ENCODE assay signal across 22 cellular contexts in genomic region chr20:22429175-22430153, GRCh38.
"Had no signal": no experiment of that assay in that cellular context is flagged by ENCODE, and none has a peak within 500 bp of the region (broad histone marks: within the 10 kb centered on the region; RNA-seq: fewer than 3 reads in every experiment).

No MANE protein-coding gene starts in this region.

- DNase-seq: activated CD4-positive, alpha-beta T cell treated with anti-CD3 and anti-CD28 coated beads for 1 hour; activated CD4-positive, alpha-beta T cell treated with anti-CD3 and anti-CD28 coated beads, Interleukin-2, amount 50 U/mL, for 4 hours; activated naive CD4-positive, alpha-beta T cell treated with Interleukin-2 at 50 U/mL for 16 hours; anterior cingulate cortex; effector memory CD4-positive, alpha-beta T cell; foreskin melanocyte; heart left ventricle; left cardiac atrium; naive B cell; nucleus accumbens; posterior cingulate gyrus; small intestine; stimulated activated CD4-positive, alpha-beta T cell treated with anti-CD3 and anti-CD28 coated beads, Interleukin-4, amount 100 ng/mL, for 4 hours; stimulated activated CD8-positive, alpha-beta memory T cell treated with anti-CD3 and anti-CD28 coated beads, Interleukin-4, amount 100 ng/mL, for 48 hours; stimulated activated naive CD8-positive, alpha-beta T cell treated with anti-CD3 and anti-CD28 coated beads, Interleukin-15, Interleukin-2, amounts not matched to agents 100 U/mL and 50 U/mL, for 24 hours; T-helper 1 cell; T1000 had no signal

- H3K36me3 Mint-ChIP-seq: naive B cell, type B pancreatic cell had no signal

- H3K27ac Mint-ChIP-seq: activated T-helper 17 cell treated with anti-CD3 and anti-CD28 coated beads, Interleukin-2, amount 50 U/mL, for 72 hours; dendritic cell treated with granulocyte-macrophage colony-stimulating factor and Interleukin-4, amounts not matched to agents 40 ng/mL and 50 ng/mL, for 4 days; naive B cell; type B pancreatic cell had no signal

- ATAC-seq: activated T-helper 17 cell treated with anti-CD3 and anti-CD28 coated beads, Interleukin-2, amount 50 U/mL, for 72 hours; heart left ventricle; stimulated activated naive CD8-positive, alpha-beta T cell treated with anti-CD3 and anti-CD28 coated beads, Interleukin-15, Interleukin-2, amounts not matched to agents 100 U/mL and 50 U/mL, for 24 hours had no signal

- H3K4me1 ChIP-seq: breast epithelium, heart left ventricle had no signal

- H3K36me3 ChIP-seq: breast epithelium, heart left ventricle had no signal

- H3K4me3 ChIP-seq: breast epithelium, heart left ventricle, lung had no signal

- H3K27ac ChIP-seq: breast epithelium, heart left ventricle had no signal

- H3K9me3 ChIP-seq: breast epithelium had no signal

- H3K4me1 Mint-ChIP-seq: activated T-helper 17 cell treated with anti-CD3 and anti-CD28 coated beads, Interleukin-2, amount 50 U/mL, for 72 hours; naive B cell had no signal

- H3K4me3 Mint-ChIP-seq: activated T-helper 17 cell treated with anti-CD3 and anti-CD28 coated beads, Interleukin-2, amount 50 U/mL, for 72 hours; dendritic cell treated with granulocyte-macrophage colony-stimulating factor and Interleukin-4, amounts not matched to agents 40 ng/mL and 50 ng/mL, for 4 days; naive B cell; type B pancreatic cell had no signal

- H3K9me3 Mint-ChIP-seq: dendritic cell treated with granulocyte-macrophage colony-stimulating factor and Interleukin-4, amounts not matched to agents 40 ng/mL and 50 ng/mL, for 4 days; type B pancreatic cell had no signal

- H3K27me3 Mint-ChIP-seq: activated T-helper 17 cell treated with anti-CD3 and anti-CD28 coated beads, Interleukin-2, amount 50 U/mL, for 72 hours had no signal
